25 cellular contexts compared by ENCODE assay signal in genomic region chr7:16265184-16265804, GRCh38.
"Had no signal": no experiment of that assay in that cellular context is flagged by ENCODE, and none has a peak within 500 bp of the region (broad histone marks: within the 10 kb centered on the region; RNA-seq: fewer than 3 reads in every experiment).

No MANE protein-coding gene starts in this region.

- H3K27me3 ChIP-seq: MG63 had no signal

- H3K4me3 ChIP-seq: MG63 had no signal

- FAIRE-seq: HTR-8/SVneo had no signal

- H3K36me3 ChIP-seq: MG63 had no signal

- H3K9ac ChIP-seq: SK-N-SH had no signal

- DNase-seq: Karpas-422, KG1, MG63, NCI-H1092, NCI-H1105 treated with DMSO at 0.1 percent for 48 hours, NCI-H1417 treated with DMSO at 0.1 percent for 48 hours, NCI-H187, NCI-H2029, NCI-H2081 treated with DMSO at 0.1 percent for 48 hours, NCI-H2171, NCI-H226, NCI-H446, NCI-H510A, NCI-H524 treated with DMSO at 0.1 percent for 48 hours, NCI-H69, NCI-H774, PC-3, SHP77, SK-N-SH, SW 1271, T-cell had no signal

- H3K9me3 ChIP-seq: MG63, SK-N-SH had no signal

- H3K27ac ChIP-seq: HL-60, RWPE1 had no signal

- H3K4me2 ChIP-seq: SK-N-SH had no signal

- ATAC-seq: Panc1, PC-3, T-cell had no signal
